ENCODE assay signal across 8 cellular contexts in the genomic region with DNA sequence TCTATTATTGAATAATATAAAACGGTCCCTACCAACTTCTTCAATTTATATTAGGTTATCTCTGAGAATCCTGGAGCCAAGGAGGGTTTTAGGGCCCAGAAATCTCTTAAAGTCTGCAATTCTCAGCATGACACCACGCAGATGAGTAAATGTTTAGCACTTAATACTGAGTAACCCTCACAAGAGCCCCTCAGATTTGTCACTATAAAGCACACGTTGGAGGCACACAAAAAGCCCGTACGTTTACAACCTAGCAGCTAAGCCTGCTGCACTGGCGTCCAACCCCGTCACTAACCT. TPM values are rescaled to one million over a fixed set of nuclear protein-coding genes. Genes with fewer than 3 reads are reported as not detected.
DNase-seq lines count a peak whose midpoint lies in the region; ATAC-seq and TF ChIP-seq lines count a peak whose summit lies in the region.

No MANE protein-coding gene starts in this region.

- H3K4me1 Mint-ChIP-seq in Calu3 (ENCODE audit: low read depth, unreplicated experiment) (peaks cover 51% of the 10 kb centered on the region), nephron progenitor cell (peaks cover 47% of the 10 kb centered on the region)
- peaks cover 49 to 60% of the 10 kb centered on the region in 2 donors for H3K4me1 Mint-ChIP-seq in effector memory CD8-positive, alpha-beta T cell (ENCODE audit: low read depth in 2 of 2)

- intact Hi-C loops in Calu3 (cut with micrococcal nuclease; ENCODE audit: unreplicated experiment), result loop anchor here (2.0 to 10.0 kb wide), 3 partner anchors 46 to 149 kb away; partner anchors contain the start of gene SPAG4

- DNase-seq in Calu3 (no peak), NCI-H2029 treated with DMSO at 0.1 percent for 48 hours (lab: John Stamatoyannopoulos, UW) (peak; percentile 13), nephron progenitor cell (no peak), GM19240 (ENCODE audit: insufficient read length, low spot score) (no peak), hippocampal formation (lab: John Stamatoyannopoulos, UW) (no peak), SKM-1 (lab: John Stamatoyannopoulos, UW; ENCODE audit: unreplicated experiment) (no peak), glomerular visceral epithelial cell (ENCODE audit: extremely low spot score) (no peak)
- no peak for DNase-seq in effector memory CD8-positive, alpha-beta T cell

- peak; percentile 31 for ATAC-seq in effector memory CD8-positive, alpha-beta T cell (replicated peaks)

- H3K4me3 Mint-ChIP-seq in Calu3 (ENCODE audit: low read depth, unreplicated experiment) (peak overlapping the region; percentile 98), nephron progenitor cell (peak overlapping the region; percentile 88)
- peak overlapping the region; percentile 97 to 98 for H3K4me3 Mint-ChIP-seq in effector memory CD8-positive, alpha-beta T cell

- H3K9me3 Mint-ChIP-seq in Calu3 (ENCODE audit: low read depth, unreplicated experiment), result no peaks in the 10 kb centered on the region
- no peaks in the 10 kb centered on the region for H3K9me3 Mint-ChIP-seq in effector memory CD8-positive, alpha-beta T cell
- peaks cover 16% of the 10 kb centered on the region for H3K9me3 Mint-ChIP-seq in nephron progenitor cell

- TF ChIP-seq CTCF in Calu3 (IDR thresholded peaks at IDR 0.05; ENCODE audit: unreplicated experiment), result no peak
- no peak for TF ChIP-seq CTCF in nephron progenitor cell (IDR thresholded peaks at IDR 0.05)

- H3K27me3 Mint-ChIP-seq in Calu3 (ENCODE audit: unreplicated experiment), result no peaks in the 10 kb centered on the region
- no peaks in the 10 kb centered on the region for H3K27me3 Mint-ChIP-seq in effector memory CD8-positive, alpha-beta T cell
- peaks cover 3% of the 10 kb centered on the region for H3K27me3 Mint-ChIP-seq in nephron progenitor cell (ENCODE audit: low read depth, poor library complexity)

- H3K36me3 Mint-ChIP-seq in Calu3 (ENCODE audit: insufficient read depth, unreplicated experiment), result peaks cover 55% of the 10 kb centered on the region
- H3K36me3 Mint-ChIP-seq in effector memory CD8-positive, alpha-beta T cell (ENCODE audit: insufficient read depth), result peaks cover 42% of the 10 kb centered on the region
- H3K36me3 Mint-ChIP-seq in nephron progenitor cell (ENCODE audit: low read depth), result peaks cover 42% of the 10 kb centered on the region

- BruUV-seq in Calu3 (replicated peaks; lab: Mats Ljungman, UMichigan), result no TSS peak

- CTCF ChIA-PET in Calu3 (lab: Charles Lee), result interaction anchor here (0.6 to 1.7 kb wide), 9 partner anchors 11 to 565 kb away, joined by 3 to 9 read pairs (median 4); partner anchors contain the start of genes CEP250 and SCAND1

- H3K27ac Mint-ChIP-seq in Calu3 (ENCODE audit: unreplicated experiment), result peak overlapping the region; percentile 99
- H3K27ac Mint-ChIP-seq in effector memory CD8-positive, alpha-beta T cell, result peak overlapping the region; percentile 98 to 99
- H3K27ac Mint-ChIP-seq in nephron progenitor cell, result peak overlapping the region; percentile 99

RNA-seq across cellular contexts. Expression of gene CPNE1, which starts 1.2 kb away (rescaled TPM):
- total RNA-seq in Calu3 (2022), result 458 and 505 TPM in 2 replicates

RNA-seq across cellular contexts. Expression of gene RBM12, which starts 1.2 kb away (rescaled TPM):
- total RNA-seq in Calu3 (2022), result 125 and 133 TPM in 2 replicates

RNA-seq across cellular contexts. Expression of gene NFS1, which starts 35.7 kb away (rescaled TPM):
- 44.6 and 53.0 TPM in 2 replicates for total RNA-seq in Calu3 (2022)

RNA-seq across cellular contexts. Expression of gene ROMO1, which starts 35.7 kb away (rescaled TPM):
- total RNA-seq in Calu3 (2022), result 230 and 267 TPM in 2 replicates

RNA-seq across cellular contexts. Expression of gene SPAG4, which starts 47.8 kb away (rescaled TPM):
- 7.7 and 15.9 TPM in 2 replicates for total RNA-seq in Calu3 (2022)
